ENCODE assay signal across 10 cellular contexts in the genomic region with DNA sequence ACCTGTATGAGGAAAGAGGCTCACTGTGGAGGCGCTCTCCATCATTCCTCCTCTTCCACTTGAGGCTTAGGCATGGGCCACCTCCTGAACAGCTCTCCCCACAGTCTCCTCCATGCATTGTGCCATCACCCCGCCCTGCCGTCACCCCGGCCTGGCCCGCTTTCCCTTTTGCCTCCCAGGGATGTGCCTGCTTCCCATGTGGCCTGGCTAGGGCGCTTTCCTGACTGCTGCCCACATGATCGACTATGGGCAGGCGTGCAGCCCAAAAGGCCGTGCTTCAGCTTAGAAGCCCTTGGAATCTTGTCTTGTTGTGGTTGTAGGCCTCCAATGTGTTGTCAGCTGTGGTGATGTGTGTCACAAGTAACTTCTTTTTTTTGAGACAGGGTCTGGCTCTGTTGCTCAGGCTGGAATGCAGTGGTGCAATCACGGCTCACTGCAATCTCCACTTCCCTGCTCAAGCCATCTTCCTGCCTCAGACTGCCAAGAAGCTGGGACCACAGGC. TPM values are rescaled to one million over a fixed set of nuclear protein-coding genes. Genes with fewer than 3 reads are reported as not detected.
DNase-seq lines count a peak whose midpoint lies in the region; ATAC-seq and TF ChIP-seq lines count a peak whose summit lies in the region.
"Had no signal": no experiment of that assay in that cellular context is flagged by ENCODE, and none has a peak within 500 bp of the region (broad histone marks: within the 10 kb centered on the region; RNA-seq: fewer than 3 reads in every experiment).

No MANE protein-coding gene starts in this region.

- H3K27ac Mint-ChIP-seq in GM23338, result no peak overlapping the region
- H3K27ac Mint-ChIP-seq in T-helper 17 cell, result peak overlapping the region; percentile 95

- H4K20me1 ChIP-seq in GM23338 (replicated peaks; ENCODE audit: insufficient read depth), result no peaks in the 10 kb centered on the region

- no peak overlapping the region for H3K4me3 Mint-ChIP-seq in GM23338
- peak overlapping the region; percentile 95 for H3K4me3 Mint-ChIP-seq in T-helper 17 cell

- peaks cover 55% of the 10 kb centered on the region for H3K4me1 ChIP-seq in GM23338 (ENCODE audit: insufficient read depth)

- H3K36me3 ChIP-seq in GM23338 (ENCODE audit: insufficient read depth), result peaks cover 26% of the 10 kb centered on the region; the same call in 1 of the 2 replicates

- H3K9me3 ChIP-seq in T-helper 17 cell (ENCODE audit: control insufficient read depth, low read length, poor library complexity, severe bottlenecking), result no peaks in the 10 kb centered on the region
- H3K9me3 ChIP-seq: heart right ventricle had no signal

- H3K4me1 Mint-ChIP-seq in GM23338, result peaks cover 43% of the 10 kb centered on the region
- peaks cover 43% of the 10 kb centered on the region for H3K4me1 Mint-ChIP-seq in T-helper 17 cell

- ATAC-seq in GM23338, result no peak
- no peak for ATAC-seq in T-helper 17 cell
- peak; percentile 48 for ATAC-seq in sciatic nerve
- ATAC-seq in GM18907 (IDR thresholded peaks at IDR 0.05; ENCODE audit: unreplicated experiment), result no peak

- H3K27me3 Mint-ChIP-seq in GM23338 (ENCODE audit: insufficient read depth, low read depth, poor library complexity) (peaks cover 20% of the 10 kb centered on the region), T-helper 17 cell (no peaks in the 10 kb centered on the region)

- H3K4me3 ChIP-seq in GM23338 (no peak overlapping the region), fibroblast of villous mesenchyme (ENCODE audit: low read depth, low read length) (no peak overlapping the region)
- H3K4me3 ChIP-seq: heart right ventricle had no signal

- H2AFZ ChIP-seq in GM23338, result no peak overlapping the region

- H3K79me2 ChIP-seq in GM23338 (replicated peaks; ENCODE audit: insufficient read depth), result peaks cover 37% of the 10 kb centered on the region

- H3K4me2 ChIP-seq in GM23338, result peak overlapping the region; percentile 98

- no peak overlapping the region for H3K27ac ChIP-seq in GM23338 (ENCODE audit: low read depth)

- DNase-seq in GM23338 (ENCODE audit: low spot score) (no peak), T-helper 17 cell (no peak), fibroblast of villous mesenchyme (ENCODE audit: low read depth) (peak; percentile 48), sciatic nerve (ENCODE audit: low spot score) (no peak), NCI-H69 (lab: John Stamatoyannopoulos, UW) (no peak)
- DNase-seq in stimulated activated CD4-positive, alpha-beta T cell treated with anti-CD3 and anti-CD28 coated beads, Interleukin-15, amount 100 ng/mL, for 24 hours, result no peak
- DNase-seq: activated gamma-delta T cell treated with Interleukin-2 at 50 U/mL for 16 hours, heart right ventricle, substantia nigra had no signal

- no peaks in the 10 kb centered on the region for H3K9me3 Mint-ChIP-seq in GM23338

- H3K36me3 Mint-ChIP-seq in GM23338 (ENCODE audit: low read depth) (peaks cover 27% of the 10 kb centered on the region; the same call in 2 of the 3 replicates), T-helper 17 cell (ENCODE audit: low read depth) (peaks cover 9% of the 10 kb centered on the region)

- 0 out of 2 replicates have a peak, but pooled peaks cover 2% of the 10 kb centered on the region for H3K27me3 ChIP-seq in GM23338 (ENCODE audit: insufficient read depth)

- intact Hi-C loops in sciatic nerve (cut with DNase I), result no loop called here

- H3K9me2 ChIP-seq in GM23338 (ENCODE audit: insufficient read depth), result peaks cover 8% of the 10 kb centered on the region; the same call in 1 of the 2 replicates

- peaks cover 22% of the 10 kb centered on the region for H3F3A ChIP-seq in GM23338 (replicated peaks; ENCODE audit: low read depth)

- no peak for TF ChIP-seq CTCF in GM23338 (conservative IDR thresholded peaks at IDR 0.05; ENCODE audit: low read depth in 2 of 2)
- no peak for TF ChIP-seq CTCF in fibroblast of villous mesenchyme (IDR thresholded peaks at IDR 0.05; ENCODE audit: insufficient read depth, low read depth, low read length)

TF ChIP-seq in GM23338, 12 proteins besides CTCF, POLR2A, EP300 and RAD21:
- TF ChIP-seq ZNF114 (CRISPR knock-in tag; IDR thresholded peaks at IDR 0.05), result no peak
- TF ChIP-seq STAT1 (IDR thresholded peaks at IDR 0.05; ENCODE audit: unreplicated experiment), result no peak
- no peak for TF ChIP-seq EZH2phosphoT487 (IDR thresholded peaks at IDR 0.05; ENCODE audit: unreplicated experiment)
- TF ChIP-seq POLR2AphosphoS5 (IDR thresholded peaks at IDR 0.05; ENCODE audit: low read depth), result no peak
TF ChIP-seq in GM23338: peak in this region for 0.

RNA-seq across cellular contexts. Expression of a gene that starts 1.8 kb away (rescaled TPM):
- total RNA-seq in GM23338 (2014; rRNA removed; shearing (Covaris generic)), result 1.5 and 5.8 TPM in 2 replicates
- polyA plus RNA-seq in GM23338 (2016; fragmentation: Nextera tagmentation; extraction: Ambion mirVana), result 1.8 and 3.5 TPM in 2 replicates
- total RNA-seq in T-helper 17 cell, result 10 to 100 TPM in 1 of 2 donors, 1 to 10 TPM in 1; 6.0 to 10.2 TPM
- total RNA-seq in fibroblast of villous mesenchyme, result 7.4 and 13.4 TPM in 2 replicates
- total RNA-seq in sciatic nerve, result 3.3 TPM

RNA-seq across cellular contexts. Expression of a gene that starts 2.0 kb away (rescaled TPM):
- 67.6 and 75.2 TPM in 2 replicates for total RNA-seq in GM23338 (2014; rRNA removed; shearing (Covaris generic))
- polyA plus RNA-seq in GM23338 (2016; fragmentation: Nextera tagmentation; extraction: Ambion mirVana), result 29.7 and 34.7 TPM in 2 replicates
- 1 to 10 TPM; 6.4 to 6.9 TPM for total RNA-seq in T-helper 17 cell
- 6.8 and 13.0 TPM in 2 replicates for total RNA-seq in fibroblast of villous mesenchyme
- 5.8 TPM for total RNA-seq in sciatic nerve

RNA-seq across cellular contexts. Expression of a gene that starts 16.3 kb away (rescaled TPM):
- total RNA-seq in GM23338 (2014; rRNA removed; shearing (Covaris generic)), result 164 and 169 TPM in 2 replicates
- polyA plus RNA-seq in GM23338 (2016; fragmentation: Nextera tagmentation; extraction: Ambion mirVana), result 314 and 317 TPM in 2 replicates
- not detected for total RNA-seq in T-helper 17 cell
- 139 and 185 TPM in 2 replicates for total RNA-seq in fibroblast of villous mesenchyme
- 261 TPM for total RNA-seq in sciatic nerve

RNA-seq across cellular contexts. Expression of a gene that starts 43.5 kb away (rescaled TPM):
- 143 and 156 TPM in 2 replicates for total RNA-seq in GM23338 (2014; rRNA removed; shearing (Covaris generic))
- 29.2 and 29.8 TPM in 2 replicates for polyA plus RNA-seq in GM23338 (2016; fragmentation: Nextera tagmentation; extraction: Ambion mirVana)
- total RNA-seq in T-helper 17 cell (10 to 100 TPM; 43.0 to 49.8 TPM), fibroblast of villous mesenchyme (96.0 and 98.4 TPM in 2 replicates), sciatic nerve (54.0 TPM)

RNA-seq across cellular contexts. Expression of a gene that starts 54.0 kb away (rescaled TPM):
- 35.2 and 38.2 TPM in 2 replicates for total RNA-seq in GM23338 (2014; rRNA removed; shearing (Covaris generic))
- polyA plus RNA-seq in GM23338 (2016; fragmentation: Nextera tagmentation; extraction: Ambion mirVana), result 4.5 and 6.7 TPM in 2 replicates
- 1 to 10 TPM; 1.4 to 2.1 TPM for total RNA-seq in T-helper 17 cell
- 3.0 and 5.2 TPM in 2 replicates for total RNA-seq in fibroblast of villous mesenchyme
- total RNA-seq in sciatic nerve, result 11.1 TPM

Comparison
In these comparisons a context has a peak if more than half of its experiments do, and no peak if none do; other contexts are left out.
1. RNA of a gene that starts 16.3 kb away (total RNA-seq): 261 TPM in sciatic nerve (single experiment), 139 to 185 TPM in fibroblast of villous mesenchyme and 164 to 169 TPM in GM23338; not detected in T-helper 17 cell; every median in the first group is over 100 times any median in the second.